In the genomic region with DNA sequence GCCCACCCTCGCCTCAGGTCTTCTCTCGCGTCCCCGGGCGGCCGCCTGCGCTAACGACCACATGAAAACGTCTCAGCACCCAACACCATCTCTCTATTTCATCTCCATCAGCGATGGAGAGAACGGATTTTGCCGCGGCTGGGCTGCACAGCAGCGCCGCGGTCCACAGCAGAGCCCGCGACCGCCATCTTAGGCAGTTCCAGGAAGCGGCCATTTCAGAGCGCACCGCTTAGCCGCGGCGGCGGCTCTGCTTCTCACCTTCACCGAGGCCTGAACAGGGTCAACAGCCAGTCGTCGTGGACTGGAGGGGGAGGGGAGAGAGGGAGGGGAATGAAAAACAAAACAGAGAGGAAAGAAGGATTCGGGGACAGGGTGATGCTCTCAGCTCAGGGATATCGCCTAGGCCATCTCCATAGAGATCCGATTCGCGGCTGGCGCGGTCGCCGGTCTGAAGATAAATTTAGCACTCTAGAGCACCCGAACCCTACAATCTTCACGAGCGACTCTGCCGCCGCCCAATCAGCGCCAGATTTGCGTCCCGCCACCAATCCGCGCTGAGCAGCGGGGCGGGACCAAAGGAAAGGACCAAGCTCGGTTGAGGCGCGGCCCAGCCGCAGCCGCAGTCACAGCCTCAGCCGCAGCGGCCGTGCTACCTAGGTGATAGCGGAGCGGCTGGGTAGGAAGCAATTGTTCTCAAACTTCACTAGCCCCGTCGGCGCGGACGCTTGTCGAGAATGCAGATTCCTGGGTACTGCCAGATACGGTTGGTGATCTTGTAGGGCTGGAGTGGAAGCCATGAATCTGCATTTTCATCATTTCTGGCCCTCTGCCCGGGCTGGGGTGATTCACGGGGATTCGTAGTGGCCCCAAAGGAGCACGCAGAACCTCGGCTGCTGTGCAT, we compare ENCODE assay signal across 8 cellular contexts. TPM values are rescaled to one million over a fixed set of nuclear protein-coding genes. Genes with fewer than 3 reads are reported as not detected.
DNase-seq lines count a peak whose midpoint lies in the region; ATAC-seq and TF ChIP-seq lines count a peak whose summit lies in the region.

A gene (minus strand): TSS at position 450 of the 901 bp plus-strand sequence. CDS start 3,108 bp downstream, outside the sequence.

- peaks cover 30% of the 10 kb centered on the region for H3K36me3 Mint-ChIP-seq in HFFc6 (ENCODE audit: low read depth)
- peaks cover 36% of the 10 kb centered on the region for H3K36me3 Mint-ChIP-seq in activated naive CD4-positive, alpha-beta T cell treated with anti-CD3 and anti-CD28 coated beads, Interleukin-2, amount 10 ng/mL, durations not matched to agents 7 days and 5 days

- H3K9me3 Mint-ChIP-seq in HFFc6 = no peaks in the 10 kb centered on the region
- no peaks in the 10 kb centered on the region for H3K9me3 Mint-ChIP-seq in activated naive CD4-positive, alpha-beta T cell treated with anti-CD3 and anti-CD28 coated beads, Interleukin-2, amount 10 ng/mL, durations not matched to agents 7 days and 5 days

- H3K27ac Mint-ChIP-seq in HFFc6 = peak within 1 kb of the TSS; percentile 99
- peak within 1 kb of the TSS; percentile 99 for H3K27ac Mint-ChIP-seq in activated naive CD4-positive, alpha-beta T cell treated with anti-CD3 and anti-CD28 coated beads, Interleukin-2, amount 10 ng/mL, durations not matched to agents 7 days and 5 days

- no peak for TF ChIP-seq EP300 in gastroesophageal sphincter (IDR thresholded peaks at IDR 0.05)

- peaks cover 5% of the 10 kb centered on the region; the same call in 1 of the 2 replicates for H3K27me3 Mint-ChIP-seq in HFFc6 (ENCODE audit: insufficient read depth)
- peaks cover 6% of the 10 kb centered on the region for H3K27me3 Mint-ChIP-seq in activated naive CD4-positive, alpha-beta T cell treated with anti-CD3 and anti-CD28 coated beads, Interleukin-2, amount 10 ng/mL, durations not matched to agents 7 days and 5 days

- peak; percentile 64 for TF ChIP-seq CTCF in HFFc6 (IDR thresholded peaks at IDR 0.05)
- TF ChIP-seq CTCF in NB4 (IDR thresholded peaks at IDR 0.05; ENCODE audit: low read depth, low read length) = no peak
- TF ChIP-seq CTCF in gastroesophageal sphincter (IDR thresholded peaks at IDR 0.05) = peak in 3 of 4 experiments; percentile 15 to 29 (median 27)

- H3K9ac ChIP-seq in SK-N-MC (ENCODE audit: insufficient read length) = peak within 1 kb of the TSS; percentile 91

- H3K4me1 Mint-ChIP-seq in HFFc6 (ENCODE audit: low read depth) = peaks cover 38% of the 10 kb centered on the region
- H3K4me1 Mint-ChIP-seq in activated naive CD4-positive, alpha-beta T cell treated with anti-CD3 and anti-CD28 coated beads, Interleukin-2, amount 10 ng/mL, durations not matched to agents 7 days and 5 days = peaks cover 48% of the 10 kb centered on the region

- H3K4me1 ChIP-seq in gastroesophageal sphincter = peaks cover 4 to 72% (median 12%) of the 10 kb centered on the region in 3 donors

- H3K27ac ChIP-seq in SK-N-MC = peak within 1 kb of the TSS; percentile 87
- peak within 1 kb of the TSS; percentile 96 to 99 (median 98) for H3K27ac ChIP-seq in gastroesophageal sphincter

- DNase-seq in GM04504 (ENCODE audit: low read depth) = peak; percentile 96
- peak; percentile 97 for DNase-seq in HFFc6
- DNase-seq in NB4 (ENCODE audit: low read depth) = peak; percentile 98
- peak; percentile 76 for DNase-seq in SK-N-MC (ENCODE audit: low read depth, low spot score)
- peak; percentile 96 for DNase-seq in activated naive CD4-positive, alpha-beta T cell treated with anti-CD3 and anti-CD28 coated beads, Interleukin-2, amount 10 ng/mL, durations not matched to agents 7 days and 5 days
- DNase-seq in non-pigmented ciliary epithelial cell (ENCODE audit: low read depth) = peak; percentile 81
- peak; percentile 99 for DNase-seq in superior temporal gyrus (ENCODE audit: extremely low spot score)

- CTCF ChIA-PET in activated naive CD4-positive, alpha-beta T cell treated with anti-CD3 and anti-CD28 coated beads, Interleukin-2, amount 10 ng/mL, durations not matched to agents 7 days and 5 days (lab: Charles Lee) = interaction anchor here (0.7 to 1.9 kb wide), 4 partner anchors 48 to 165 kb away, joined by 3 to 8 read pairs (median 4); no protein-coding TSS in a partner anchor

- peaks cover 34% of the 10 kb centered on the region for H3K36me3 ChIP-seq in SK-N-MC (ENCODE audit: insufficient read depth, low read length)
- H3K36me3 ChIP-seq in gastroesophageal sphincter = peaks cover 0 to 27% of the 10 kb centered on the region in 2 donors

- H3K9me3 ChIP-seq in SK-N-MC (ENCODE audit: low read depth, low read length) = no peaks in the 10 kb centered on the region
- no peaks in the 10 kb centered on the region for H3K9me3 ChIP-seq in gastroesophageal sphincter

- H3K4me3 ChIP-seq in NB4 (ENCODE audit: low read depth, low read length) (peak within 1 kb of the TSS; percentile 86), SK-N-MC (peak within 1 kb of the TSS; percentile 100), gastroesophageal sphincter (peak within 1 kb of the TSS; percentile 72 to 92)

- H3K27me3 ChIP-seq in gastroesophageal sphincter = no peaks in the 10 kb centered on the region

- peak within 1 kb of the TSS; percentile 99 for H3K4me3 Mint-ChIP-seq in HFFc6
- H3K4me3 Mint-ChIP-seq in activated naive CD4-positive, alpha-beta T cell treated with anti-CD3 and anti-CD28 coated beads, Interleukin-2, amount 10 ng/mL, durations not matched to agents 7 days and 5 days = peak within 1 kb of the TSS; percentile 97

- peak; percentile 99 for ATAC-seq in gastroesophageal sphincter

- 0% methylated on average over 24 of the region's 72 CpGs; no CpG with 5 or more reads in 1 of the 2 donors for WGBS in gastroesophageal sphincter (ENCODE audit: low coverage in 1 of 2), 2 donors

- peak; percentile 86 for TF ChIP-seq POLR2A in NB4 (IDR thresholded peaks at IDR 0.05; ENCODE audit: extremely low read depth, insufficient read length)
- TF ChIP-seq POLR2A in gastroesophageal sphincter (IDR thresholded peaks at IDR 0.05) = peak; percentile 96

RNA-seq across cellular contexts. Expression of the gene that starts here (rescaled TPM):
- 10 to 100 TPM; 24.0 to 29.0 (median 26.4) TPM for total RNA-seq in HFFc6 (2021; fragmentation: NEBNext Ultra II Directional; extraction: Animal tissue kit (Norgen Biotek cat#: 25700))
- 10 to 100 TPM; 26.0 to 57.3 (median 41.7) TPM for total RNA-seq in gastroesophageal sphincter

Comparison
In these comparisons a context has a peak if more than half of its experiments do, and no peak if none do; other contexts are left out.
1. Peak in every context shown above with its lines: DNase-seq, ATAC-seq, H3K4me3 ChIP-seq and H3K27ac ChIP-seq.